30 cellular contexts compared by ENCODE assay signal in the genomic region with DNA sequence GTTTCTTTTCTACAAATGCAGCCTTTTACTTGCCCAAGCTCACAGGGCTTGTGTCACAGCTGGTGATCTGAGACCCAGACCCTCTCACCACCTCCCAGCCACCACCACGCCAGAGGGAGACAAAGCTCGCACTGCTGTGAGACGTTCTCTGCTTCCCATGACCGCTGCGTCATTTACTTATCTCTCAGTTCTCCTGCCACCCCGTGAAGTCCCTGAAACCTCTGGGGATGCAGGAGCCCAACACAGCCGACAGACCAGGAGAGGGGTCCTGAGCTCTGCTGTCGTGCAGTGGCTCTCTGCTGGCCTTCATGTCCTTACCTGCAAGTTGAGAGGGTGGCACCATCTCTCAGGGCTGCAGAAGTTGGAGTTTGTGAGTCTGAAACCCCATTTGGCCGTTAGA.
DNase-seq lines count a peak whose midpoint lies in the region; ATAC-seq and TF ChIP-seq lines count a peak whose summit lies in the region.
"Had no signal": no experiment of that assay in that cellular context is flagged by ENCODE, and none has a peak within 500 bp of the region (broad histone marks: within the 10 kb centered on the region; RNA-seq: fewer than 3 reads in every experiment).

No MANE protein-coding gene starts in this region.

- H2AK5ac ChIP-seq in mesendoderm (ENCODE audit: low read length) = no peak overlapping the region

- peaks cover 0 to 2% (median 0%) of the 10 kb centered on the region in 5 experiments for H3K9me3 Mint-ChIP-seq in brain
- H3K9me3 Mint-ChIP-seq: activated CD4-positive, alpha-beta memory T cell treated with anti-CD3 and anti-CD28 coated beads for 36 hours; activated naive CD8-positive, alpha-beta T cell treated with anti-CD3 and anti-CD28 coated beads for 36 hours; central memory CD8-positive, alpha-beta T cell; type B pancreatic cell had no signal

- peaks cover 38% of the 10 kb centered on the region for H3K4me1 Mint-ChIP-seq in brain
- H3K4me1 Mint-ChIP-seq: activated naive CD8-positive, alpha-beta T cell treated with anti-CD3 and anti-CD28 coated beads for 36 hours; central memory CD8-positive, alpha-beta T cell had no signal

- no peak overlapping the region for H2BK15ac ChIP-seq in mesendoderm (replicated peaks; ENCODE audit: low read depth)

- H4K8ac ChIP-seq in mesendoderm (ENCODE audit: low read depth, low read length) = no peak overlapping the region

- peak overlapping the region; percentile 35 for H3K56ac ChIP-seq in mesendoderm (ENCODE audit: low read length)

- no peak overlapping the region for H3K4me3 Mint-ChIP-seq in brain
- H3K4me3 Mint-ChIP-seq: activated CD4-positive, alpha-beta memory T cell treated with anti-CD3 and anti-CD28 coated beads for 36 hours; activated naive CD8-positive, alpha-beta T cell treated with anti-CD3 and anti-CD28 coated beads for 36 hours; central memory CD8-positive, alpha-beta T cell; naive B cell; type B pancreatic cell had no signal

- peak; percentile 57 for DNase-seq in Ammon's horn (ENCODE audit: low spot score)
- peak; percentile 60 for DNase-seq in Karpas-422
- peak; percentile 65 for DNase-seq in mesendoderm
- no peak for DNase-seq in GOT3 (lab: John Stamatoyannopoulos, UW)
- DNase-seq in lower lobe of right lung = no peak
- no peak for DNase-seq in GM20000 (ENCODE audit: low spot score)
- DNase-seq: activated CD4-positive, alpha-beta memory T cell treated with anti-CD3 and anti-CD28 coated beads for 36 hours; activated CD4-positive, CD25-positive, alpha-beta regulatory T cell; activated CD8-positive, alpha-beta memory T cell treated with anti-CD3 and anti-CD28 coated beads, Interleukin-2, amount 50 U/mL, for 48 hours; activated effector memory CD4-positive, alpha-beta T cell treated with Interleukin-2 at 50 U/mL for 16 hours; activated naive CD8-positive, alpha-beta T cell treated with anti-CD3 and anti-CD28 coated beads for 36 hours; BE2C; dermis blood vessel endothelial cell; gastrocnemius medialis; HCEC 1CT; KG1; MM.1S; naive B cell; NCI-H2029 treated with DMSO at 0.1 percent for 48 hours; NCI-H446; NCI-H82; occipital lobe; SIG-M5; stimulated activated CD4-positive, alpha-beta T cell treated with anti-CD3 and anti-CD28 coated beads, Interleukin-2, amount 100 ng/mL, for 24 hours; T-helper 9 cell had no signal

- TF ChIP-seq CTCF in brain (conservative IDR thresholded peaks at IDR 0.05) (no peak), lower lobe of right lung (IDR thresholded peaks at IDR 0.05) (no peak), GM20000 (IDR thresholded peaks at IDR 0.05; ENCODE audit: extremely low read depth, missing control alignments) (no peak)

- H3K36me3 ChIP-seq in Karpas-422 (ENCODE audit: insufficient read depth, low read length) (no peaks in the 10 kb centered on the region), mesendoderm (ENCODE audit: control insufficient read depth, insufficient read depth, low read length) (no peaks in the 10 kb centered on the region), lower lobe of right lung (no peaks in the 10 kb centered on the region)
- H3K36me3 ChIP-seq: BE2C, gastrocnemius medialis had no signal

- H3K27me3 Mint-ChIP-seq in brain = peaks cover 4% of the 10 kb centered on the region
- H3K27me3 Mint-ChIP-seq: type B pancreatic cell had no signal

- no peaks in the 10 kb centered on the region for H3K79me1 ChIP-seq in mesendoderm (ENCODE audit: low read length)

- no peaks in the 10 kb centered on the region for H3K9me2 ChIP-seq in Karpas-422 (replicated peaks; ENCODE audit: insufficient read depth, low read length)

- no peak overlapping the region for H2BK120ac ChIP-seq in mesendoderm (ENCODE audit: low read depth, low read length)

- H3K23ac ChIP-seq in mesendoderm (ENCODE audit: low read length) = no peak overlapping the region

- H3K18ac ChIP-seq in mesendoderm (ENCODE audit: low read length) = peak overlapping the region; percentile 1

- H4K20me1 ChIP-seq in Karpas-422 (ENCODE audit: insufficient read depth, low read depth, low read length) = no peaks in the 10 kb centered on the region

- H3K4ac ChIP-seq in mesendoderm (ENCODE audit: low read depth, low read length) = no peak overlapping the region

- H3K4me3 ChIP-seq in Karpas-422 (ENCODE audit: low read length) (peak overlapping the region; percentile 26; the same call in 1 of the 2 replicates), mesendoderm (ENCODE audit: low read length) (no peak overlapping the region), lower lobe of right lung (no peak overlapping the region)
- H3K4me3 ChIP-seq: gastrocnemius medialis, smooth muscle cell had no signal

- H3K27ac Mint-ChIP-seq in brain = peak overlapping the region in 3 of 5 experiments; percentile 61 to 70 (median 64)
- H3K27ac Mint-ChIP-seq: activated CD4-positive, alpha-beta memory T cell treated with anti-CD3 and anti-CD28 coated beads for 36 hours; activated naive CD8-positive, alpha-beta T cell treated with anti-CD3 and anti-CD28 coated beads for 36 hours; naive B cell; type B pancreatic cell had no signal

- no peak overlapping the region for H4K5ac ChIP-seq in mesendoderm (ENCODE audit: low read length)

- no peaks in the 10 kb centered on the region for H3K36me3 Mint-ChIP-seq in brain
- H3K36me3 Mint-ChIP-seq: activated CD4-positive, alpha-beta memory T cell treated with anti-CD3 and anti-CD28 coated beads for 36 hours; activated naive CD8-positive, alpha-beta T cell treated with anti-CD3 and anti-CD28 coated beads for 36 hours; naive B cell; type B pancreatic cell had no signal

- H3K9me3 ChIP-seq in Karpas-422 (ENCODE audit: low read length) = no peaks in the 10 kb centered on the region
- H3K9me3 ChIP-seq in lower lobe of right lung = no peaks in the 10 kb centered on the region
- H3K9me3 ChIP-seq: BE2C, gastrocnemius medialis had no signal

- no CpG with 5 or more reads among the region's 9 CpGs for WGBS in mesendoderm (ENCODE audit: extremely low coverage, insufficient coverage, low lambda C conversion rate)

- H3K27me3 ChIP-seq in Karpas-422 (ENCODE audit: low read length) (no peaks in the 10 kb centered on the region), mesendoderm (ENCODE audit: insufficient read depth, low read length, poor library complexity) (no peaks in the 10 kb centered on the region), lower lobe of right lung (ENCODE audit: low read depth) (no peaks in the 10 kb centered on the region)
- H3K27me3 ChIP-seq: BE2C, gastrocnemius medialis had no signal

- peak overlapping the region; percentile 36; the same call in 1 of the 2 replicates for H3K9ac ChIP-seq in Karpas-422 (ENCODE audit: low read length)
- H3K9ac ChIP-seq in mesendoderm (ENCODE audit: low read length) = no peak overlapping the region

- H3K4me1 ChIP-seq in Karpas-422 (ENCODE audit: low read length) (peaks cover 4% of the 10 kb centered on the region), mesendoderm (ENCODE audit: control insufficient read depth, low read depth, low read length) (peaks cover 14% of the 10 kb centered on the region), lower lobe of right lung (peaks cover 16% of the 10 kb centered on the region)
- H3K4me1 ChIP-seq: BE2C, gastrocnemius medialis had no signal

- ATAC-seq in lower lobe of right lung (no peak), GM19324 (IDR thresholded peaks at IDR 0.05; ENCODE audit: low FRiP score, unreplicated experiment) (no peak)
- ATAC-seq: gastrocnemius medialis had no signal

- no peaks in the 10 kb centered on the region for H3K79me2 ChIP-seq in Karpas-422 (ENCODE audit: low read length)
- H3K79me2 ChIP-seq in mesendoderm (ENCODE audit: control insufficient read depth, insufficient read depth, low read length) = no peaks in the 10 kb centered on the region

- H3K4me2 ChIP-seq in Karpas-422 (ENCODE audit: low read depth, low read length, poor library complexity, severe bottlenecking) (peak overlapping the region; percentile 34), mesendoderm (ENCODE audit: low read length) (no peak overlapping the region)
- H3K4me2 ChIP-seq: smooth muscle cell had no signal

- H3K27ac ChIP-seq in Karpas-422 (ENCODE audit: low read length) = no peak overlapping the region
- no peak overlapping the region for H3K27ac ChIP-seq in mesendoderm (ENCODE audit: low read depth, low read length)
- H3K27ac ChIP-seq in lower lobe of right lung = no peak overlapping the region
- H3K27ac ChIP-seq: gastrocnemius medialis had no signal

- H2AFZ ChIP-seq in Karpas-422 (ENCODE audit: low read length) = peak overlapping the region; percentile 60; the same call in 1 of the 2 replicates

- intact Hi-C loops in lower lobe of right lung (cut with DNase I) = loop anchor here (10.0 kb wide), 1 partner anchor 166 kb away; no protein-coding TSS in a partner anchor

- no peak overlapping the region for H2BK5ac ChIP-seq in mesendoderm (ENCODE audit: low read length)

Comparison
In these comparisons a context has a peak if more than half of its experiments do, and no peak if none do; other contexts are left out.
1. DNase-seq: peak in Ammon's horn (single experiment), Karpas-422 (single experiment) and mesendoderm (single experiment); none in GOT3 (single experiment), lower lobe of right lung (single experiment) and GM20000 (single experiment).